Comparison of ENCODE assay signal across 8 cellular contexts in the genomic region with DNA sequence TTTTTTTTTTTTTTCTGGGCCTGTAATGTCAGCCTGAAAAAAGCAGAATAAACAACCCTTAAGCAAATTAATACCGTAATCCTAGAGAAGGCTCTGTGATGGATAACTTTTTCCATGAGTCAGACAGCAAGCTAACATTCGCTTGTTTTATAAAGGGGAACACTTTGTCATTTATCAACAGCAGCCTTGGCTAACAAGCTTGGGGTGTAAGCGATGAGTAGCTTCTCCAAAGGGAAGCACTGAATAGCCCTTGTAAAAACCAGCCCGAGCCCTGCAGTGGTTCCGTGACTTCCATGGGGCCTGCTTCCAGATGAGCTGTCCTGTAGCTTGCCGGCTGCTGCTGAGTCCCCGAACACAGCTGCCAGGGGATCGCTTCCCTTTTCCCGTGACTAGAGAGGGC. TPM values are rescaled to one million over a fixed set of nuclear protein-coding genes. Genes with fewer than 3 reads are reported as not detected.
DNase-seq lines count a peak whose midpoint lies in the region; ATAC-seq and TF ChIP-seq lines count a peak whose summit lies in the region.

No MANE protein-coding gene starts in this region.

- ATAC-seq in IMR-90 (ENCODE audit: low read depth) (peak; percentile 89), GM21390 (IDR thresholded peaks at IDR 0.05; ENCODE audit: unreplicated experiment) (no peak)

- no peaks in the 10 kb centered on the region for H3K27me3 ChIP-seq in IMR-90 (ENCODE audit: control insufficient read depth, insufficient read depth, low read length)
- H3K27me3 ChIP-seq in left ventricle myocardium inferior (ENCODE audit: low read depth) = no peaks in the 10 kb centered on the region
- H3K27me3 ChIP-seq in BE2C = no peaks in the 10 kb centered on the region

- no peaks in the 10 kb centered on the region for H3K9me3 Mint-ChIP-seq in activated T-helper 2 cell treated with anti-CD3 and anti-CD28 coated beads, Interferon-gamma antibody, Interleukin-2, Interleukin-4, amounts not matched to agents 10 μg/mL and 5 μg/mL and 100 μg/mL, durations not matched to agents 14 hours and 24 hours and 36 hours

- WGBS in IMR-90 (ENCODE audit: extremely low coverage in 2 of 2, insufficient read length in 1 of 2), 2 experiments = 0% methylated on average over 4 of the region's 9 CpGs; no CpG with 5 or more reads in 1 of the 2 experiments

- H3K4me2 ChIP-seq in IMR-90 (ENCODE audit: low read depth, low read length) = peak overlapping the region; percentile 24

- H3K4me3 ChIP-seq in IMR-90 (ENCODE audit: insufficient read depth, low read depth, low read length) (no peak overlapping the region), left ventricle myocardium inferior (peak overlapping the region; percentile 12), skeletal muscle cell (ENCODE audit: low read depth, low read length) (no peak overlapping the region), BE2C (ENCODE audit: low read depth, low read length) (no peak overlapping the region)

- peak overlapping the region; percentile 11; the same call in 1 of the 2 replicates for H2BK20ac ChIP-seq in IMR-90 (ENCODE audit: low read depth, low read length)

- H3K4me1 ChIP-seq in IMR-90 (ENCODE audit: control insufficient read depth, insufficient read depth, low read length) (peaks cover 35% of the 10 kb centered on the region), left ventricle myocardium inferior (peaks cover 100% of the 10 kb centered on the region), BE2C (peaks cover 36% of the 10 kb centered on the region)

- peak overlapping the region; percentile 52 for H3K27ac ChIP-seq in IMR-90 (ENCODE audit: insufficient read depth, low read length)
- H3K27ac ChIP-seq in left ventricle myocardium inferior (replicated peaks) = peak overlapping the region; percentile 90

- DNase-seq in IMR-90 (peak; percentile 97), left ventricle myocardium inferior (peak; percentile 54), skeletal muscle cell (ENCODE audit: low read depth) (peak; percentile 54), BE2C (no peak), NCI-H187 treated with DMSO at 0.1 percent for 48 hours (lab: John Stamatoyannopoulos, UW) (no peak)
- DNase-seq in activated T-helper 2 cell treated with anti-CD3 and anti-CD28 coated beads, Interferon-gamma antibody, Interleukin-2, Interleukin-4, amounts not matched to agents 10 μg/mL and 5 μg/mL and 100 μg/mL, durations not matched to agents 14 hours and 24 hours and 36 hours (ENCODE audit: low spot score) = no peak
- DNase-seq in activated CD8-positive, alpha-beta memory T cell treated with anti-CD3 and anti-CD28 coated beads, Interleukin-2, amount 50 U/mL, for 4 hours = no peak

- peaks cover 19% of the 10 kb centered on the region for H3K9me1 ChIP-seq in IMR-90 (ENCODE audit: insufficient read depth, low read length)

- peak overlapping the region; percentile 15 for H3K9ac ChIP-seq in IMR-90 (ENCODE audit: low read depth, low read length)

- H3K9me3 ChIP-seq in IMR-90 (ENCODE audit: control insufficient read depth, insufficient read depth, low read length) = no peaks in the 10 kb centered on the region
- no peaks in the 10 kb centered on the region for H3K9me3 ChIP-seq in left ventricle myocardium inferior (replicated peaks)
- H3K9me3 ChIP-seq in BE2C = no peaks in the 10 kb centered on the region

- 0 out of 2 replicates have a peak, but pooled peaks have one; percentile 40 for TF ChIP-seq POLR2A in IMR-90 (IDR thresholded peaks at IDR 0.05; ENCODE audit: low read depth, low read length)

- H3K4me1 Mint-ChIP-seq in activated T-helper 2 cell treated with anti-CD3 and anti-CD28 coated beads, Interferon-gamma antibody, Interleukin-2, Interleukin-4, amounts not matched to agents 10 μg/mL and 5 μg/mL and 100 μg/mL, durations not matched to agents 14 hours and 24 hours and 36 hours (ENCODE audit: low read depth) = peaks cover 21% of the 10 kb centered on the region

- H4K20me1 ChIP-seq in IMR-90 (ENCODE audit: insufficient read depth, low read length) = 0 out of 2 replicates have a peak, but pooled peaks cover 2% of the 10 kb centered on the region

- no peak overlapping the region for H4K5ac ChIP-seq in IMR-90 (ENCODE audit: low read depth, low read length)

- H3K14ac ChIP-seq in IMR-90 (replicated peaks; ENCODE audit: low read depth, low read length) = peak overlapping the region; percentile 65

- intact Hi-C loops in IMR-90 (cut with micrococcal nuclease) = loop anchor here (2.0 kb wide), 2 partner anchors 37 to 49 kb away; no protein-coding TSS in a partner anchor
- intact Hi-C loops in activated T-helper 2 cell treated with anti-CD3 and anti-CD28 coated beads, Interferon-gamma antibody, Interleukin-2, Interleukin-4, amounts not matched to agents 10 μg/mL and 5 μg/mL and 100 μg/mL, durations not matched to agents 14 hours and 24 hours and 36 hours (cut with micrococcal nuclease) = loop anchor here (1.0 to 5.0 kb wide), 3 partner anchors 12 to 37 kb away; no protein-coding TSS in a partner anchor
- intact Hi-C loops in left ventricle myocardium inferior (cut with micrococcal nuclease) = no loop called here

- POLR2A ChIA-PET in IMR-90 (lab: Charles Lee; ENCODE audit: unreplicated experiment) = interaction anchor here (0.5 kb wide), 1 partner anchor 8 kb away, joined by 13 read pairs; no protein-coding TSS in a partner anchor

- H4K8ac ChIP-seq in IMR-90 (ENCODE audit: low read depth in 2 of 2, low read length in 2 of 2) = peak overlapping the region in 1 of 2 experiments; percentile 27; a peak in 2 of 4 replicates

- H3K27ac Mint-ChIP-seq in activated T-helper 2 cell treated with anti-CD3 and anti-CD28 coated beads, Interferon-gamma antibody, Interleukin-2, Interleukin-4, amounts not matched to agents 10 μg/mL and 5 μg/mL and 100 μg/mL, durations not matched to agents 14 hours and 24 hours and 36 hours = peak overlapping the region; percentile 86

- peak overlapping the region; percentile 19 for H2BK5ac ChIP-seq in IMR-90 (ENCODE audit: low read depth, low read length, poor library complexity, severe bottlenecking)

- dilution Hi-C loops in IMR-90 (cut with HindIII; ENCODE audit: low sequenced_read_pairs, unreplicated experiment) = no loop called here

- H3K36me3 ChIP-seq in IMR-90 (ENCODE audit: control insufficient read depth, insufficient read depth, low read length) (no peaks in the 10 kb centered on the region; the same call in 1 of the 2 replicates), left ventricle myocardium inferior (peaks cover 8% of the 10 kb centered on the region), BE2C (peaks cover 27% of the 10 kb centered on the region)

- no peaks in the 10 kb centered on the region for H3K27me3 Mint-ChIP-seq in activated T-helper 2 cell treated with anti-CD3 and anti-CD28 coated beads, Interferon-gamma antibody, Interleukin-2, Interleukin-4, amounts not matched to agents 10 μg/mL and 5 μg/mL and 100 μg/mL, durations not matched to agents 14 hours and 24 hours and 36 hours (ENCODE audit: low read depth)

- TF ChIP-seq RAD21 in IMR-90 (IDR thresholded peaks at IDR 0.05; ENCODE audit: low read length) = 0 out of 2 replicates have a peak, but pooled peaks have one; percentile 6

- no peak overlapping the region for H2AK9ac ChIP-seq in IMR-90 (replicated peaks; ENCODE audit: low read depth, low read length, poor library complexity)

- TF ChIP-seq CTCF in IMR-90 (conservative IDR thresholded peaks at IDR 0.05; ENCODE audit: low read depth, low read length) (no peak), left ventricle myocardium inferior (IDR thresholded peaks at IDR 0.05; ENCODE audit: borderline replicate concordance) (no peak), BE2C (IDR thresholded peaks at IDR 0.05; ENCODE audit: low read depth, low read length) (no peak)

- H2BK15ac ChIP-seq in IMR-90 (ENCODE audit: low read depth, low read length) = 0 out of 3 replicates have a peak overlapping the region, but pooled peaks have one; percentile 93

- H3K4me3 Mint-ChIP-seq in activated T-helper 2 cell treated with anti-CD3 and anti-CD28 coated beads, Interferon-gamma antibody, Interleukin-2, Interleukin-4, amounts not matched to agents 10 μg/mL and 5 μg/mL and 100 μg/mL, durations not matched to agents 14 hours and 24 hours and 36 hours (ENCODE audit: low read depth) = no peak overlapping the region

- peaks cover 10 to 50% of the 10 kb centered on the region in 2 experiments for H3K79me1 ChIP-seq in IMR-90 (ENCODE audit: low read depth in 1 of 2, low read length in 2 of 2)

- peak overlapping the region; percentile 15 for H2AFZ ChIP-seq in IMR-90 (replicated peaks; ENCODE audit: low read length, poor library complexity)

- peak overlapping the region; percentile 73 for H3K4ac ChIP-seq in IMR-90 (ENCODE audit: low read depth, low read length)

- H3K36me3 Mint-ChIP-seq in activated T-helper 2 cell treated with anti-CD3 and anti-CD28 coated beads, Interferon-gamma antibody, Interleukin-2, Interleukin-4, amounts not matched to agents 10 μg/mL and 5 μg/mL and 100 μg/mL, durations not matched to agents 14 hours and 24 hours and 36 hours (ENCODE audit: low read depth) = no peaks in the 10 kb centered on the region

- H3K56ac ChIP-seq in IMR-90 (ENCODE audit: extremely low read depth, insufficient read depth, low read length) = peak overlapping the region; percentile 73; the same call in 1 of the 2 replicates

- peak overlapping the region; percentile 84; the same call in 1 of the 2 replicates for H4K91ac ChIP-seq in IMR-90 (ENCODE audit: insufficient read depth, low read depth, low read length)

- H3K23ac ChIP-seq in IMR-90 (ENCODE audit: low read depth, low read length) = peak overlapping the region; percentile 32; the same call in 1 of the 2 replicates

- CTCF ChIA-PET in IMR-90 (lab: Yijun Ruan, JAX) = interaction anchor here (0.6 to 3.8 kb wide), 3 partner anchors 10 to 47 kb away, joined by 3 to 15 read pairs (median 3); no protein-coding TSS in a partner anchor

- peak overlapping the region; percentile 45 for H2BK120ac ChIP-seq in IMR-90 (ENCODE audit: low read depth, low read length)

- no TSS peak for BruUV-seq in IMR-90 (replicated peaks; lab: Mats Ljungman, UMichigan)

- H2AK5ac ChIP-seq in IMR-90 (ENCODE audit: low read depth, low read length) = no peak overlapping the region

- peak overlapping the region; percentile 29 for H3K18ac ChIP-seq in IMR-90 (ENCODE audit: low read depth, low read length)

- in situ Hi-C loops in IMR-90 (cut with MboI; ENCODE audit: low sequenced_read_pairs) = no loop called here

TF ChIP-seq in IMR-90, 13 proteins besides CTCF, POLR2A, EP300 and RAD21 (continues in another document):
- TF ChIP-seq CHD1 (IDR thresholded peaks at IDR 0.05; ENCODE audit: low read depth, low read length) (no peak), BHLHE40 (IDR thresholded peaks at IDR 0.05; ENCODE audit: low read depth, low read length) (0 out of 2 replicates have a peak, but pooled peaks have one; percentile 19), FOS (IDR thresholded peaks at IDR 0.05; ENCODE audit: low read depth, low read length) (peak; percentile 65)

RNA-seq across cellular contexts. Expression of a gene that starts 29.6 kb away (rescaled TPM):
- total RNA-seq in IMR-90 (2012; rRNA removed) (48.8 and 70.0 TPM in 2 replicates), left ventricle myocardium inferior (55.5 TPM)
- polyA plus RNA-seq in IMR-90 (2012; rRNA removed) = 69.1 and 70.9 TPM in 2 replicates
- 50.1 and 55.3 TPM in 2 replicates for polyA plus RNA-seq in IMR-90 (2012; cell fraction: cytosol; rRNA removed)
- 19.2 and 35.5 TPM in 2 replicates for polyA plus RNA-seq in IMR-90 (2012; cell fraction: nucleus; rRNA removed; ENCODE audit: low replicate concordance)
- 24.8 and 26.4 TPM in 2 replicates for total RNA-seq in activated T-helper 2 cell treated with anti-CD3 and anti-CD28 coated beads, Interferon-gamma antibody, Interleukin-2, Interleukin-4, amounts not matched to agents 10 μg/mL and 5 μg/mL and 100 μg/mL, durations not matched to agents 14 hours and 24 hours and 36 hours
- polyA plus RNA-seq in BE2C (2012; ENCODE audit: insufficient read depth, insufficient read length, low read depth) = 26.6 TPM

Comparison
In these comparisons a context has a peak if more than half of its experiments do, and no peak if none do; other contexts are left out.
1. DNase-seq: peak in IMR-90 (single experiment), left ventricle myocardium inferior (single experiment) and skeletal muscle cell (single experiment); none in activated T-helper 2 cell treated with anti-CD3 and anti-CD28 coated beads, Interferon-gamma antibody, Interleukin-2, Interleukin-4, amounts not matched to agents 10 μg/mL and 5 μg/mL and 100 μg/mL, durations not matched to agents 14 hours and 24 hours and 36 hours (single experiment), activated CD8-positive, alpha-beta memory T cell treated with anti-CD3 and anti-CD28 coated beads, Interleukin-2, amount 50 U/mL, for 4 hours (single experiment), BE2C (single experiment) and NCI-H187 treated with DMSO at 0.1 percent for 48 hours (single experiment).